Comparison of ENCODE assay signal across 21 cellular contexts in genomic region chr1:200178340-200178739, GRCh38.
"Had no signal": no experiment of that assay in that cellular context is flagged by ENCODE, and none has a peak within 500 bp of the region (broad histone marks: within the 10 kb centered on the region; RNA-seq: fewer than 3 reads in every experiment).

No MANE protein-coding gene starts in this region.

- H3K27me3 ChIP-seq: heart right ventricle, tibial nerve had no signal

- H2AFZ ChIP-seq: parathyroid adenoma had no signal

- H3K4me1 ChIP-seq: breast epithelium, parathyroid adenoma, tibial nerve had no signal

- DNase-seq: activated CD4-positive, alpha-beta memory T cell treated with anti-CD3 and anti-CD28 coated beads for 36 hours; activated CD4-positive, alpha-beta T cell treated with anti-CD3 and anti-CD28 coated beads for 48 hours; activated naive CD4-positive, alpha-beta T cell treated with anti-CD3 and anti-CD28 coated beads for 36 hours; activated naive CD8-positive, alpha-beta T cell treated with anti-CD3 and anti-CD28 coated beads, Interleukin-2, amount 10 ng/mL, durations not matched to agents 7 days and 5 days; activated T-cell treated with anti-CD3 and anti-CD28 coated beads, Interleukin-2, amount 50 U/mL, for 48 hours; amniotic stem cell; effector CD8-positive, alpha-beta T cell; islet precursor cell; left cardiac atrium; mesendoderm; mucosa of descending colon; nephron progenitor cell; right cardiac atrium; stimulated activated CD4-positive, alpha-beta T cell treated with anti-CD3 and anti-CD28 coated beads, Interleukin-12 subunit alpha, Interleukin-12 subunit beta, amount 100 ng/mL, for 4 hours; stimulated activated CD4-positive, alpha-beta T cell treated with anti-CD3 and anti-CD28 coated beads, Interleukin-4, amount 100 ng/mL, for 4 hours; stimulated activated naive CD8-positive, alpha-beta T cell treated with anti-CD3 and anti-CD28 coated beads, Interleukin-15, Interleukin-2, amounts not matched to agents 100 U/mL and 50 U/mL, for 24 hours; T1000 had no signal

- H3K9me3 ChIP-seq: breast epithelium, heart right ventricle, mucosa of descending colon, tibial nerve had no signal

- ATAC-seq: mucosa of descending colon; stimulated activated naive CD8-positive, alpha-beta T cell treated with anti-CD3 and anti-CD28 coated beads, Interleukin-15, Interleukin-2, amounts not matched to agents 100 U/mL and 50 U/mL, for 24 hours had no signal

- H3K36me3 ChIP-seq: breast epithelium, heart right ventricle, tibial nerve had no signal

- H3K79me2 ChIP-seq: parathyroid adenoma had no signal

- H3K4me3 ChIP-seq: breast epithelium, heart right ventricle, mucosa of descending colon, tibial nerve had no signal

- H3K27ac ChIP-seq: breast epithelium, parathyroid adenoma, tibial nerve had no signal
